ENCODE assay signal across 1 cellular context in genomic region chr2:237631029-237631785, GRCh38.
TF ChIP-seq lines count a peak whose summit lies in the region.

No MANE protein-coding gene starts in this region.

TF ChIP-seq in WTC11, 78 proteins besides CTCF, POLR2A, EP300 and RAD21 (continued from another document):
- TF ChIP-seq STAT6 (CRISPR knock-in tag; conservative IDR thresholded peaks at IDR 0.05; ENCODE audit: low read depth) = no peak
- no peak for TF ChIP-seq PRRX2 (CRISPR knock-in tag; IDR thresholded peaks at IDR 0.05)
- no peak for TF ChIP-seq ZNF396 (CRISPR knock-in tag; IDR thresholded peaks at IDR 0.05; ENCODE audit: borderline replicate concordance)
